ENCODE assay signal across 24 cellular contexts in the genomic region with DNA sequence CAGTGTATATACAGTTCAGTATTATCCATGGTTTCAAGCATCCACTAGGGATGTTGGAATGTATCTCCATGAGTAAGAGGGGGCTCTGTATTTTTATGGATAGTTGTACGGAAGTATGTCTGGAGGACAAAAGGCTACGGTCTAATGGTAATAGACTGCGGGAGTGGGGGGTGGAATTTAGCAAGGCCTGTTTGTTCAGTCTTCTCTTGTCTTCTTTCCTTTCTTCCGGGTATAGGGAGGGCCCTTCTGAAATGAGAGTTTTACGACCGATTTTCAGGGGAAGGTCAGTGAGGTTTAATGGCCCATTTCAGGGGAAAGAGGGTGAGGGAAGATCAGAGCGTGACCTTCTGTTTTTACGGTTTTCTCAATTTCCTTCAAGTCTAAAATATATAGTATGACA.
"Had no signal": no experiment of that assay in that cellular context is flagged by ENCODE, and none has a peak within 500 bp of the region (broad histone marks: within the 10 kb centered on the region; RNA-seq: fewer than 3 reads in every experiment).

No MANE protein-coding gene starts in this region.

- DNase-seq: activated B cell treated with CpG ODN at 0.5 μM for 24 hours; activated CD4-positive, alpha-beta T cell treated with anti-CD3 and anti-CD28 coated beads for 48 hours; activated CD8-positive, alpha-beta memory T cell treated with anti-CD3 and anti-CD28 coated beads, Interleukin-2, amount 50 U/mL, for 4 hours; activated CD8-positive, alpha-beta T cell treated with anti-CD3 and anti-CD28 coated beads, Interleukin-2, amount 10 ng/mL, durations not matched to agents 7 days and 5 days; activated gamma-delta T cell treated with Interleukin-2 at 50 U/mL for 16 hours; activated T-cell treated with anti-CD3 and anti-CD28 coated beads, Interleukin-2, amount 50 U/mL, for 72 hours; amniotic stem cell; central memory CD4-positive, alpha-beta T cell; cortex of kidney; effector memory CD4-positive, alpha-beta T cell; erythroblast; heart right ventricle; left ventricle myocardium inferior; mucosa of descending colon; naive thymus-derived CD4-positive, alpha-beta T cell; occipital lobe; right cardiac atrium had no signal

- H3K27ac ChIP-seq: gastroesophageal sphincter, heart right ventricle, left ventricle myocardium inferior, suprapubic skin, upper lobe of left lung had no signal

- H3K9me3 ChIP-seq: gastroesophageal sphincter, heart right ventricle, left ventricle myocardium inferior, mucosa of descending colon, suprapubic skin, upper lobe of left lung had no signal

- H3K27me3 ChIP-seq: suprapubic skin, upper lobe of left lung had no signal

- ATAC-seq: activated CD8-positive, alpha-beta T cell treated with anti-CD3 and anti-CD28 coated beads, Interleukin-2, amount 10 ng/mL, durations not matched to agents 7 days and 5 days; activated T-cell treated with anti-CD3 and anti-CD28 coated beads, Interleukin-2, amount 50 U/mL, for 72 hours; gastroesophageal sphincter; heart right ventricle; mucosa of descending colon; naive thymus-derived CD4-positive, alpha-beta T cell; right cardiac atrium had no signal

- H3K36me3 Mint-ChIP-seq: naive thymus-derived CD4-positive, alpha-beta T cell had no signal

- H3K4me1 ChIP-seq: gastroesophageal sphincter, left ventricle myocardium inferior, suprapubic skin had no signal

- H3K4me3 ChIP-seq: gastroesophageal sphincter, heart right ventricle, left ventricle myocardium inferior, mucosa of descending colon, smooth muscle cell, suprapubic skin, upper lobe of left lung had no signal

- H3K27ac Mint-ChIP-seq: activated B cell treated with CpG ODN at 0.5 μM for 24 hours; activated CD8-positive, alpha-beta T cell treated with anti-CD3 and anti-CD28 coated beads, Interleukin-2, amount 10 ng/mL, durations not matched to agents 7 days and 5 days; activated naive CD8-positive, alpha-beta T cell; activated T-cell treated with anti-CD3 and anti-CD28 coated beads, Interleukin-2, amount 50 U/mL, for 72 hours; naive thymus-derived CD4-positive, alpha-beta T cell; progenitor cell of endocrine pancreas; stimulated activated naive CD8-positive, alpha-beta T cell treated with anti-CD3 and anti-CD28 coated beads, Interleukin-15, Interleukin-2, amounts not matched to agents 100 ng/mL and 50 ng/mL, for 24 hours had no signal

- H3K4me2 ChIP-seq: smooth muscle cell had no signal

- H3K4me1 Mint-ChIP-seq: activated B cell treated with CpG ODN at 0.5 μM for 24 hours had no signal

- H3K36me3 ChIP-seq: gastroesophageal sphincter, heart right ventricle, left ventricle myocardium inferior, suprapubic skin, upper lobe of left lung had no signal

- H3K9me3 Mint-ChIP-seq: activated B cell treated with CpG ODN at 0.5 μM for 24 hours; activated T-cell treated with anti-CD3 and anti-CD28 coated beads, Interleukin-2, amount 50 U/mL, for 72 hours; stimulated activated naive CD8-positive, alpha-beta T cell treated with anti-CD3 and anti-CD28 coated beads, Interleukin-15, Interleukin-2, amounts not matched to agents 100 ng/mL and 50 ng/mL, for 24 hours had no signal

- H3K4me3 Mint-ChIP-seq: activated B cell treated with CpG ODN at 0.5 μM for 24 hours; activated CD8-positive, alpha-beta T cell treated with anti-CD3 and anti-CD28 coated beads, Interleukin-2, amount 10 ng/mL, durations not matched to agents 7 days and 5 days; activated naive CD8-positive, alpha-beta T cell; activated T-cell treated with anti-CD3 and anti-CD28 coated beads, Interleukin-2, amount 50 U/mL, for 72 hours; naive thymus-derived CD4-positive, alpha-beta T cell; stimulated activated naive CD8-positive, alpha-beta T cell treated with anti-CD3 and anti-CD28 coated beads, Interleukin-15, Interleukin-2, amounts not matched to agents 100 ng/mL and 50 ng/mL, for 24 hours had no signal
